Comparison of ENCODE assay signal across 21 cellular contexts in the genomic region with DNA sequence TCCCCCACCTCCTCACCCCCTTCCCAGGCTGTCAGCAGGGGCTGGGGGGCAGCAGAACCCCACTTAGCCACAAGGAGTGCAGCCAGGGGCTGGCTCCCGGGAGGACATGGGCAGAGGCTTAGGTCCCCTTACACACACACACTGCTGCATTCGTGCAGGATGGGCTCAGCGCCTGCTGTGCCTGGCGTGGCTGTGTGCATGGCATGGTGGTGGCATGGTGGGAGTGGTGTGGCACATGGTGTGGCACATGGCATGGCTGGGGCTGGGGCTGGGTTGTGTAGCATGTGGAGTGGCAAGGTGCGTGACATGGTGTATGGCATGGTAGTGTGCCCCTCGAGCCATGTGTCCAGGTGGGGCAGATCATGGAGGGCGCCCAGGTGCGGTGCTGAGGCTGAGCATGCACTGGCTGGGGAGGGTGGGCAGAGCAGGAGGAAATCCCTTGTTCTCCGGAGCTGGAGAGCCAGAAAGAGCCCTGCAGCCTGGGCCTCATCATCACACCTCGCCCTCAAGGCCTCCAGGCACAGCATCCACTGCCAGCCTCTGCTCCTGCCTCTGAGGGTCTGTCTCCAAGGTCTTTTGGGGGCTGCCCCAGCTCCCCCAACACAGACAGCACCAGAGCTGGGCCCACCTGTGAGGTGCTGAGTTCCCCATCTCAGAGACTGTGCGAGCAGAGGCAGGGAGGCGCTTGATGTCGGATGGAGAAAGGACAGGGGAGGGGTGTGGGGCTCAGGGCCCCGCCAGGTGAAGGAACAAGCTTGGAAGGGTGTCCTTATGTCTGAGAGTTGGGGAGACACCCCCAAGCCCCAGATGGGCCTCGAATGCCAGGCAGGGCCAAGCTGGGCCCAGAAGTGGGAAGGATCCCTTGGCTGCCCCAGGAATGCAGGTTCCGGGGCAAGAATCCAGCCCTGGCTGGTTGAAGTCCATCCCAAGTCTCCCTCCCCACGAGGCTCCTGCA. TPM values are rescaled to one million over a fixed set of nuclear protein-coding genes. Genes with fewer than 3 reads are reported as not detected.
DNase-seq lines count a peak whose midpoint lies in the region; ATAC-seq, FAIRE-seq and TF ChIP-seq lines count a peak whose summit lies in the region.
"Had no signal": no experiment of that assay in that cellular context is flagged by ENCODE, and none has a peak within 500 bp of the region (broad histone marks: within the 10 kb centered on the region; RNA-seq: fewer than 3 reads in every experiment).

No MANE protein-coding gene starts in this region.

- H3K79me1 ChIP-seq in neuronal stem cell (ENCODE audit: low read depth, low read length), result peaks cover 1% of the 10 kb centered on the region

- peak overlapping the region; percentile 75 for H2BK5ac ChIP-seq in neuronal stem cell (ENCODE audit: low read length)

- H3K9me2 ChIP-seq in hepatocyte (replicated peaks; ENCODE audit: insufficient read depth), result no peaks in the 10 kb centered on the region

- no peak overlapping the region for H3K27ac Mint-ChIP-seq in chondrocyte (ENCODE audit: unreplicated experiment)
- H3K27ac Mint-ChIP-seq: CD14-positive monocyte had no signal

- peak overlapping the region; percentile 89 for H2BK15ac ChIP-seq in neuronal stem cell (ENCODE audit: low read length)

- no peak overlapping the region for H3K4me3 Mint-ChIP-seq in chondrocyte (ENCODE audit: unreplicated experiment)
- H3K4me3 Mint-ChIP-seq: CD14-positive monocyte, H9 had no signal

- no peaks in the 10 kb centered on the region for H3K36me3 ChIP-seq in HepG2 (replicated peaks in 1 of 2; ENCODE audit: control insufficient read depth in 1 of 2, insufficient read depth in 2 of 2, low read length in 2 of 2)
- no peaks in the 10 kb centered on the region for H3K36me3 ChIP-seq in right lobe of liver
- no peaks in the 10 kb centered on the region for H3K36me3 ChIP-seq in hepatocyte (replicated peaks; ENCODE audit: insufficient read depth, low read depth)
- no peaks in the 10 kb centered on the region for H3K36me3 ChIP-seq in neuronal stem cell (replicated peaks in 1 of 2; ENCODE audit: control insufficient read depth in 2 of 2, insufficient read depth in 2 of 2, low read length in 2 of 2)
- H3K36me3 ChIP-seq in testis (ENCODE audit: low read depth, missing control alignments), result no peaks in the 10 kb centered on the region
- H3K36me3 ChIP-seq: MG63 had no signal

- peak overlapping the region; percentile 87 for H3K18ac ChIP-seq in neuronal stem cell (ENCODE audit: low read length)

- H2BK120ac ChIP-seq in neuronal stem cell (ENCODE audit: low read depth, low read length), result peak overlapping the region; percentile 18

- peak overlapping the region; percentile 100 for H2BK12ac ChIP-seq in neuronal stem cell (ENCODE audit: low read length)

- no peak for TF ChIP-seq CTCF in HepG2 (CRISPR knock-in tag; IDR thresholded peaks at IDR 0.05)
- TF ChIP-seq CTCF in right lobe of liver (IDR thresholded peaks at IDR 0.05), result no peak
- no peak for TF ChIP-seq CTCF in hepatocyte (IDR thresholded peaks at IDR 0.05; ENCODE audit: poor library complexity)
- no peak for TF ChIP-seq CTCF in testis (IDR thresholded peaks at IDR 0.05)
- TF ChIP-seq CTCF in chondrocyte (IDR thresholded peaks at IDR 0.05), result no peak

- no peak for TF ChIP-seq POLR2A in HepG2 (IDR thresholded peaks at IDR 0.05; ENCODE audit: insufficient read depth in 1 of 2, low read depth in 2 of 2, low read length in 2 of 2)
- TF ChIP-seq POLR2A in right lobe of liver (IDR thresholded peaks at IDR 0.05), result no peak
- no peak for TF ChIP-seq POLR2A in testis (IDR thresholded peaks at IDR 0.05)

- WGBS in HepG2 (ENCODE audit: low lambda C conversion rate), result 52% methylated on average over 13 of the region's 17 CpGs
- 100% methylated on average over 1 of the region's 17 CpGs for WGBS in right lobe of liver (ENCODE audit: insufficient coverage, low coverage, low lambda C conversion rate, missing lambda C conversion rate)
- 84% methylated on average over 17 of the region's 17 CpGs for WGBS in hepatocyte (ENCODE audit: low lambda C conversion rate, missing lambda C conversion rate)
- no CpG with 5 or more reads among the region's 17 CpGs for WGBS in neuronal stem cell (ENCODE audit: extremely low coverage in 2 of 2, insufficient read length in 2 of 2, insufficient replicate concordance in 1 of 2), 2 donors
- WGBS in testis, 2 donors, result 90 to 100% methylated on average over 1 to 16 of the region's 17 CpGs

- peaks cover 3% of the 10 kb centered on the region for H3K36me3 Mint-ChIP-seq in chondrocyte (ENCODE audit: low read depth)

- peak overlapping the region; percentile 73 for H3K23ac ChIP-seq in neuronal stem cell (ENCODE audit: low read depth, low read length, poor library complexity)

- H3K27ac ChIP-seq in HepG2 (ENCODE audit: extremely low read length, insufficient read depth, low read length) (no peak overlapping the region), right lobe of liver (no peak overlapping the region), hepatocyte (peak overlapping the region; percentile 50), neuronal stem cell (replicated peaks; ENCODE audit: low read length) (no peak overlapping the region), testis (no peak overlapping the region)

- TF ChIP-seq RAD21 in HepG2 (CRISPR knock-in tag; IDR thresholded peaks at IDR 0.05), result no peak

- intact Hi-C loops in HepG2 (cut with micrococcal nuclease; ENCODE audit: unreplicated experiment), result no loop called here
- intact Hi-C loops in right lobe of liver (cut with DNase I), result no loop called here
- intact Hi-C loops in testis (cut with DNase I; ENCODE audit: low total_unique reads), result no loop called here

- POLR2A ChIA-PET in HepG2 (lab: Yijun Ruan, JAX), result interaction anchor here (0.7 kb wide), 1 partner anchor 138 kb away, joined by 3 read pairs; no protein-coding TSS in a partner anchor

- TF ChIP-seq EP300 in HepG2 (IDR thresholded peaks at IDR 0.05; ENCODE audit: low read depth in 2 of 2, low read length in 2 of 2) (no peak), HepG2 (CRISPR knock-in tag; IDR thresholded peaks at IDR 0.05; ENCODE audit: borderline replicate concordance) (no peak)

- H4K20me1 ChIP-seq in HepG2 (ENCODE audit: insufficient read depth, low read length), result no peaks in the 10 kb centered on the region
- no peaks in the 10 kb centered on the region for H4K20me1 ChIP-seq in hepatocyte (ENCODE audit: insufficient read depth, poor library complexity, severe bottlenecking)

- H4K91ac ChIP-seq in neuronal stem cell (ENCODE audit: low read depth, low read length, poor library complexity), result no peak overlapping the region

- H3K27me3 Mint-ChIP-seq in chondrocyte (ENCODE audit: low read depth), result peaks cover 9% of the 10 kb centered on the region

- peaks cover 8% of the 10 kb centered on the region for H3K4me1 Mint-ChIP-seq in chondrocyte (ENCODE audit: low read depth)

- BruUV-seq in HepG2 (replicated peaks; lab: Mats Ljungman, UMichigan), result no TSS peak

- H3K79me2 ChIP-seq in HepG2 (ENCODE audit: insufficient read depth, low read length) (no peaks in the 10 kb centered on the region), hepatocyte (no peaks in the 10 kb centered on the region)

- FAIRE-seq in HepG2 (lab: Jason Lieb, UNC), result no peak
- FAIRE-seq: G401.6, GM12892, RCC 7860 had no signal

- H2AFZ ChIP-seq in HepG2 (ENCODE audit: low read length) (no peak overlapping the region), hepatocyte (no peak overlapping the region), neuronal stem cell (ENCODE audit: low read length) (no peak overlapping the region)

- H3K9ac ChIP-seq in HepG2 (ENCODE audit: insufficient read depth, low read depth, low read length) (no peak overlapping the region), neuronal stem cell (ENCODE audit: low read depth, low read length, poor library complexity) (peak overlapping the region; percentile 21)

- H2AK5ac ChIP-seq in neuronal stem cell (ENCODE audit: low read depth, low read length), result peak overlapping the region; percentile 100

- H3K4me2 ChIP-seq in HepG2 (ENCODE audit: low read depth, low read length) (no peak overlapping the region), hepatocyte (peak overlapping the region; percentile 37), neuronal stem cell (ENCODE audit: insufficient read depth, low read length, poor library complexity, severe bottlenecking) (no peak overlapping the region)

- ATAC-seq in HepG2 (no peak), right lobe of liver (no peak)

- H3K9me3 Mint-ChIP-seq in chondrocyte (ENCODE audit: low read depth), result peaks cover 5% of the 10 kb centered on the region

- H3K14ac ChIP-seq in neuronal stem cell (ENCODE audit: low read length), result peak overlapping the region; percentile 89

- H3K9me3 ChIP-seq in HepG2 (ENCODE audit: low read length) (peaks cover 3% of the 10 kb centered on the region; the same call in 1 of the 2 replicates), right lobe of liver (no peaks in the 10 kb centered on the region), hepatocyte (ENCODE audit: low read depth) (no peaks in the 10 kb centered on the region), neuronal stem cell (replicated peaks in 1 of 2; ENCODE audit: control insufficient read depth in 2 of 2, insufficient read depth in 1 of 2, low read depth in 1 of 2, low read length in 2 of 2) (peaks cover 5 to 7% of the 10 kb centered on the region in 2 donors), testis (no peaks in the 10 kb centered on the region)
- H3K9me3 ChIP-seq: MG63 had no signal

- H3K4me3 ChIP-seq in HepG2 (replicated peaks in 1 of 3; ENCODE audit: insufficient read depth in 1 of 3, low read depth in 2 of 3, low read length in 3 of 3) (no peak overlapping the region), right lobe of liver (no peak overlapping the region), hepatocyte (no peak overlapping the region), neuronal stem cell (ENCODE audit: low read length in 2 of 2) (no peak overlapping the region), testis (no peak overlapping the region)
- H3K4me3 ChIP-seq: MG63 had no signal

- peak overlapping the region; percentile 76 for H3K4ac ChIP-seq in neuronal stem cell (ENCODE audit: low read length)

- CTCF ChIA-PET in HepG2 (lab: Yijun Ruan, JAX; ENCODE audit: low intra/inter-chr PET ratio, low total read pairs), result no interaction called here

- peaks cover 10 to 62% of the 10 kb centered on the region in 2 experiments; a peak in 4 of 5 replicates for H3K27me3 ChIP-seq in HepG2 (ENCODE audit: control insufficient read depth in 1 of 2, insufficient read depth in 2 of 2, low read length in 2 of 2)
- no peaks in the 10 kb centered on the region for H3K27me3 ChIP-seq in right lobe of liver
- no peaks in the 10 kb centered on the region for H3K27me3 ChIP-seq in hepatocyte
- H3K27me3 ChIP-seq in neuronal stem cell (ENCODE audit: control insufficient read depth in 3 of 3, insufficient read depth in 3 of 3, low read depth in 1 of 3, low read length in 3 of 3), result peaks cover 0 to 18% (median 0%) of the 10 kb centered on the region in 3 experiments
- H3K27me3 ChIP-seq in testis, result no peaks in the 10 kb centered on the region
- H3K27me3 ChIP-seq: MG63 had no signal

- H4K8ac ChIP-seq in neuronal stem cell (ENCODE audit: low read depth, low read length), result no peak overlapping the region

- H3K4me1 ChIP-seq in HepG2 (ENCODE audit: insufficient read depth, low read length) (peaks cover 28% of the 10 kb centered on the region), right lobe of liver (no peaks in the 10 kb centered on the region), hepatocyte (ENCODE audit: insufficient read depth) (peaks cover 49% of the 10 kb centered on the region), neuronal stem cell (ENCODE audit: control insufficient read depth in 2 of 2, insufficient read depth in 1 of 2, low read depth in 1 of 2, low read length in 2 of 2) (peaks cover 27 to 30% of the 10 kb centered on the region in 2 donors), testis (peaks cover 3% of the 10 kb centered on the region)

- DNase-seq in HepG2 (ENCODE audit: low spot score), result no peak
- DNase-seq in right lobe of liver, result no peak
- no peak for DNase-seq in hepatocyte (ENCODE audit: low spot score)
- no peak for DNase-seq in neuronal stem cell (ENCODE audit: low spot score)
- no peak for DNase-seq in amygdala (lab: John Stamatoyannopoulos, UW)
- DNase-seq in testis, result no peak
- no peak for DNase-seq in chondrocyte (ENCODE audit: low spot score)
- DNase-seq: AML-193, H9, Kasumi-1, MG63, NCI-H1694 treated with DMSO at 0.1 percent for 48 hours, NCI-H2081 treated with DMSO at 0.1 percent for 48 hours, NCI-H2171 treated with DMSO at 0.1 percent for 48 hours, NCI-H526, OCI-M1, SHP77 had no signal

- in situ Hi-C loops in HepG2 (cut with HindIII; ENCODE audit: extremely low pct_ligation_motif_present, low pct_unique_long_range_greater_than_20kb), result no loop called here

RNA-seq across cellular contexts. Expression of a gene that starts 51.4 kb away (rescaled TPM):
- not detected in 2 replicates for total RNA-seq in HepG2 (2016; rRNA removed; fragmentation: Illumina TruSeq; extraction: Trizol)
- not detected in 2 replicates for total RNA-seq in HepG2 (2016; cell fraction: cytosol; rRNA removed; fragmentation: Illumina TruSeq; extraction: Trizol; ENCODE audit: low read depth)
- not detected in 2 replicates for total RNA-seq in HepG2 (2016; cell fraction: insoluble cytoplasmic fraction; rRNA removed; fragmentation: Illumina TruSeq; extraction: Trizol)
- not detected in 2 replicates for total RNA-seq in HepG2 (2016; cell fraction: membrane; rRNA removed; fragmentation: Illumina TruSeq; extraction: Trizol)
- not detected in 2 replicates for total RNA-seq in HepG2 (2016; cell fraction: nucleus; rRNA removed; fragmentation: Illumina TruSeq; extraction: Trizol)
- polyA plus RNA-seq in HepG2 (2011; rRNA removed), result not detected in 2 replicates
- polyA plus RNA-seq in HepG2 (2011; cell fraction: cytosol; rRNA removed), result not detected in 2 replicates
- polyA plus RNA-seq in HepG2 (2011; cell fraction: nucleus; rRNA removed), result 0.10 and 0.23 TPM in 2 replicates
- polyA plus RNA-seq in HepG2 (2012), result not detected in 2 replicates
- polyA plus RNA-seq in HepG2 (2016; cell fraction: cytosol; fragmentation: Illumina TruSeq; extraction: Trizol; ENCODE audit: low read depth), result not detected in 2 replicates
- polyA plus RNA-seq in HepG2 (2016; cell fraction: insoluble cytoplasmic fraction; fragmentation: Illumina TruSeq; extraction: Trizol; ENCODE audit: low read depth), result not detected in 2 replicates
- not detected in 2 replicates for polyA plus RNA-seq in HepG2 (2016; cell fraction: membrane; fragmentation: Illumina TruSeq; extraction: Trizol; ENCODE audit: low read depth)
- not detected in 2 replicates for polyA plus RNA-seq in HepG2 (2016; cell fraction: nucleus; fragmentation: Illumina TruSeq; extraction: Trizol; ENCODE audit: insufficient read depth, low read depth)
- polyA minus RNA-seq in HepG2 (2011; rRNA and poly(A)+ RNA removed; ENCODE audit: low replicate concordance), result 17.4 TPM in 1 of 2 replicates, not detected in the other
- polyA minus RNA-seq in HepG2 (2011; cell fraction: cytosol; rRNA and poly(A)+ RNA removed), result 0.30 and 0.70 TPM in 2 replicates
- 0.52 TPM in 1 of 2 replicates, not detected in the other for polyA minus RNA-seq in HepG2 (2011; cell fraction: nucleus; rRNA and poly(A)+ RNA removed)
- total RNA-seq in right lobe of liver, result 1 to 10 TPM; 2.2 to 8.0 (median 3.6) TPM
- 411 and 470 TPM in 2 replicates for total RNA-seq in hepatocyte
- polyA plus RNA-seq in hepatocyte, result 526 and 563 TPM in 2 replicates
- polyA plus RNA-seq in neuronal stem cell (2013, experiment 1 of 2), result 45.4 TPM
- polyA plus RNA-seq in neuronal stem cell (2013, experiment 2 of 2), result 48.3 TPM
- total RNA-seq in testis, result 10 to 100 TPM; 24.3 to 34.9 TPM
- polyA plus RNA-seq in testis (ENCODE audit: insufficient read depth, low read depth, low replicate concordance), result 15.2 TPM
- total RNA-seq in chondrocyte, result 5.4 to 15.7 TPM (median 14.6 TPM) in 3 replicates

Comparison
In these comparisons a context has a peak if more than half of its experiments do, and no peak if none do; other contexts are left out.
1. RNA of a gene that starts 51.4 kb away (total RNA-seq): 411 to 470 TPM in hepatocyte; 24.3 to 34.9 TPM in testis, 5.4 to 15.7 TPM in chondrocyte, 2.2 to 8.0 TPM in right lobe of liver and not detected in HepG2; every median in the first group is over 10 times any median in the second.